In the genomic region with DNA sequence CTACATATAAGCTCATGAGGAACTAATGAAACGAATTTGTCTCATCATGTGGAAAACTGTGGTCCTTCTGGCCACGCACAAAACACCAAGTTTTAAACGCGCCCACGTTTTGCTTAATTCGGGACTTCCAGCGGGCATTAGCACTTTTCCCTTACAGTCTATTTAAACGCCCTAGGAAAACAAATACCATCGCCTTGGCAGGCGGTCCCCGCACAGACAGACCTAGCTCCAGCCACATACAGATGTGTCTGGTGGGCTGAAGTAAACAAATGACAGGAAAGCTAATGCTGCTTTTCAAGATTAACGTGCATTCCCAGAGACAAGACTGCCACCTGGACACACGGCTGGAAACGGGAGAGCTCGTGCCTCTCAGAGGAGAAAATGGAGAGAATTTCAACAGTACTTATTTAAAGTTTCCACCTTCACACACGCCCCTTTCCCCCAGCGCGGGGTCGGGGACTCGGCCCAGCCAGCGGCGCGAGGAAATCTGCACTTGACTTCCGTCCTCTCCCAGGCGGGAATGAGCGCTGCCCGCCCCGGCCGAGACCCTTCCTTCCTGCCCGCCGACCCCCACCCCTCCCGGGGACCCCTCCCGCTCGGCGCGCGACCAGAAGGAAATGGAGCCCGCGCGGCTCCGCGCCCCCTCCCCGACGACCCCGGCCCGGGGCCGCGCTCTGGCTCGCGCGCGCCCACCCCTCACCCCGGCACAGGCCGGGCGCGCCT, we compare ENCODE assay signal across 8 cellular contexts. TPM values are rescaled to one million over a fixed set of nuclear protein-coding genes. Genes with fewer than 3 reads are reported as not detected.
DNase-seq lines count a peak whose midpoint lies in the region; ATAC-seq and TF ChIP-seq lines count a peak whose summit lies in the region.

No MANE protein-coding gene starts in this region.

- peaks cover 5% of the 10 kb centered on the region; the same call in 1 of the 2 replicates for H3K36me3 ChIP-seq in MG63

- H3K4me3 ChIP-seq in MG63: peak overlapping the region; percentile 67
- H3K4me3 ChIP-seq in WI38 (ENCODE audit: low read depth, low read length): peak overlapping the region; percentile 78
- H3K4me3 ChIP-seq in choroid plexus epithelial cell (ENCODE audit: low read depth, low read length): peak overlapping the region; percentile 76

- peak; percentile 8 for DNase-seq in AG08395 (ENCODE audit: low spot score)
- peak; percentile 41 for DNase-seq in MG63
- DNase-seq in choroid plexus epithelial cell (ENCODE audit: low read depth): peak; percentile 60
- DNase-seq in left lobe of liver (ENCODE audit: low spot score): peak; percentile 65
- peak; percentile 49 to 55 for DNase-seq in stimulated activated CD4-positive, alpha-beta T cell treated with anti-CD3 and anti-CD28 coated beads, Interleukin-2, amount 100 ng/mL, for 24 hours
- DNase-seq in NCI-H2196 (lab: John Stamatoyannopoulos, UW; ENCODE audit: unreplicated experiment): no peak

- TF ChIP-seq CTCF in WI38 (IDR thresholded peaks at IDR 0.05; ENCODE audit: low read depth, low read length) (no peak), choroid plexus epithelial cell (conservative IDR thresholded peaks at IDR 0.05; ENCODE audit: low read depth, low read length) (no peak)

- no peaks in the 10 kb centered on the region for H3K27me3 ChIP-seq in MG63

- ATAC-seq in GM21390 (IDR thresholded peaks at IDR 0.05; ENCODE audit: unreplicated experiment) (peak; percentile 4), left lobe of liver (peak; percentile 28)

- no peaks in the 10 kb centered on the region for H3K9me3 ChIP-seq in MG63

RNA-seq across cellular contexts. Expression of a gene that starts 0.9 kb away (rescaled TPM):
- total RNA-seq in MG63 (2014; rRNA removed; shearing (Covaris generic); ENCODE audit: low replicate concordance): 15.1 and 23.8 TPM in 2 replicates
- total RNA-seq in left lobe of liver: 11.5 TPM
